ENCODE assay signal across 23 cellular contexts in genomic region chr9:70058569-70059161, GRCh38. TPM values are rescaled to one million over a fixed set of nuclear protein-coding genes. Genes with fewer than 3 reads are reported as not detected.
"Had no signal": no experiment of that assay in that cellular context is flagged by ENCODE, and none has a peak within 500 bp of the region (broad histone marks: within the 10 kb centered on the region; RNA-seq: fewer than 3 reads in every experiment).

No MANE protein-coding gene starts in this region.

- H3K36me3 Mint-ChIP-seq: activated naive CD8-positive, alpha-beta T cell; immature natural killer cell; natural killer cell had no signal

- H3K36me3 ChIP-seq: colonic mucosa, lower lobe of right lung, neutrophil, vagina had no signal

- H3K9me3 Mint-ChIP-seq: activated T-helper 1 cell treated with anti-CD3 and anti-CD28 coated beads, Interleukin-12 subunit alpha, Interleukin-12 subunit beta, Interleukin-2, Interleukin-4 antibody, amounts not matched to agents 30 ng/mL and 10 ng/mL and 1 ng/mL, durations not matched to agents 14 hours and 24 hours and 36 hours; immature natural killer cell; stimulated activated naive CD8-positive, alpha-beta T cell treated with anti-CD3 and anti-CD28 coated beads, Interleukin-15, Interleukin-2, amounts not matched to agents 100 ng/mL and 50 ng/mL, for 24 hours had no signal

- H3K9me3 ChIP-seq: colonic mucosa, lower lobe of right lung, neutrophil, testis, vagina had no signal

- H3K4me1 ChIP-seq: colonic mucosa had no signal

- DNase-seq: activated CD4-positive, alpha-beta T cell treated with anti-CD3 and anti-CD28 coated beads, Interleukin-2, amount 50 U/mL, for 48 hours; activated gamma-delta T cell treated with Interleukin-2 at 50 U/mL for 16 hours; activated T-cell treated with anti-CD3 and anti-CD28 coated beads for 4 hours; amniotic stem cell; caudate nucleus; colonic mucosa; erythroblast; immature natural killer cell; lower lobe of right lung; natural killer cell; retina; small intestine; stimulated activated CD4-positive, alpha-beta T cell treated with anti-CD3 and anti-CD28 coated beads, Interleukin-15, amount 100 ng/mL, for 24 hours; stimulated activated CD4-positive, alpha-beta T cell treated with anti-CD3 and anti-CD28 coated beads, Interleukin-2, amount 100 ng/mL, for 48 hours; SW 1271; T-helper 2 cell; testis had no signal

- ATAC-seq: lower lobe of right lung, natural killer cell had no signal

- H3K27ac Mint-ChIP-seq: activated naive CD8-positive, alpha-beta T cell; activated T-helper 1 cell treated with anti-CD3 and anti-CD28 coated beads, Interleukin-12 subunit alpha, Interleukin-12 subunit beta, Interleukin-2, Interleukin-4 antibody, amounts not matched to agents 30 ng/mL and 10 ng/mL and 1 ng/mL, durations not matched to agents 14 hours and 24 hours and 36 hours; immature natural killer cell; natural killer cell; stimulated activated naive CD8-positive, alpha-beta T cell treated with anti-CD3 and anti-CD28 coated beads, Interleukin-15, Interleukin-2, amounts not matched to agents 100 ng/mL and 50 ng/mL, for 24 hours had no signal

- H3K4me3 Mint-ChIP-seq: activated naive CD8-positive, alpha-beta T cell; activated T-helper 1 cell treated with anti-CD3 and anti-CD28 coated beads, Interleukin-12 subunit alpha, Interleukin-12 subunit beta, Interleukin-2, Interleukin-4 antibody, amounts not matched to agents 30 ng/mL and 10 ng/mL and 1 ng/mL, durations not matched to agents 14 hours and 24 hours and 36 hours; immature natural killer cell; natural killer cell; stimulated activated naive CD8-positive, alpha-beta T cell treated with anti-CD3 and anti-CD28 coated beads, Interleukin-15, Interleukin-2, amounts not matched to agents 100 ng/mL and 50 ng/mL, for 24 hours had no signal

- H3K27me3 ChIP-seq: colonic mucosa, neutrophil, testis, vagina had no signal

- H3K4me1 Mint-ChIP-seq: immature natural killer cell, natural killer cell had no signal

- H3K27ac ChIP-seq: colonic mucosa, lower lobe of right lung, neutrophil, vagina, VCaP had no signal

- H3K4me3 ChIP-seq: colonic mucosa, lower lobe of right lung, testis, vagina had no signal

RNA-seq across cellular contexts. Expression of gene MAMDC2, which starts 15.0 kb away (rescaled TPM):
- total RNA-seq: activated T-helper 1 cell treated with anti-CD3 and anti-CD28 coated beads, Interleukin-12 subunit alpha, Interleukin-12 subunit beta, Interleukin-2, Interleukin-4 antibody, amounts not matched to agents 30 ng/mL and 10 ng/mL and 1 ng/mL, durations not matched to agents 14 hours and 24 hours and 36 hours had no signal
